ENCODE assay signal across 8 cellular contexts in the genomic region with DNA sequence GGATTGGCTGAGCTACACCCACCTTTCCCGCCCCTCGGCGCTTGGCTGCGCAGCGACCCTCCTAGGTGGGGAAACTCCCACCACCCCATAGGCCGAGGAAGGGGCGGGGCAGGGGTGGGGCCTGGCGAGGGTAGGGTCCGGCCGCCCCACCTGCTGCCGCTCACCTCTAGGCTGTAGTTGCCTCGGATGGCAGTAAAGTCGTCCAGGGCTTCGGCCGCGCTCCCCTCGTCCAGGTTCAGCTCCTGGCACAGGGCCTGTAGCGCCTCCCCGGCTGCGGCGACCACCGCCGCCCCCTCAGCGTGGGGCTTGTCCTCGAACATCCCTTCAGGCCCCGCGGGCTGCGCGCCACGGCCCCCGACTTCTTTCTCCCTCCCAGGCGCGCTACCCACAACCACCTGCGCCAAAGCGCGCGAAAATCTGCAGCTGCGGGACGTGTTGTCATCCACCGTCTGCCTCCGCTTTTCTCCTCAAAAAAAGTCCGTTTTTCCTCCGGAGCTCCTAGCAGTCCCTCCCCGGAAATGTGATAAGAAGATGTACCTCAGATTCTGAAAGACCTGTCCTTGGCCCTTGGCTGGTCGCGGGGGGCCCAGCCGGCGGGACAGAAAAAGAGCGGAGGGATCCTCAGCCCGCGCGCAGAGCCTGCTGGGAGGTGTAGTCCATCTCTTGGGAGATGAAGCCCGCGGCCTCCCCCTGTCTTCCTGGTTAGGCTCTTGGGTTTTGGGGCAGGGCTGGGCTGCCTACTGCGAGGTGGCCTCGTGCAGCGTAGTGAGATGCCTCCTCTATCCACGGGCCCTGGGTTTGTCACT. TPM values are rescaled to one million over a fixed set of nuclear protein-coding genes. Genes with fewer than 3 reads are reported as not detected.
A peak's percentile ranks its signal among the peaks of the same experiment; 100 is the strongest.
DNase-seq lines count a peak whose midpoint lies in the region; ATAC-seq and TF ChIP-seq lines count a peak whose summit lies in the region.

Gene RBL1, minus strand, starts transcription at position 389 of the 806 bp plus-strand sequence. Its CDS starts 69 bp downstream, at position 320.

- CTCF ChIA-PET in GM10248 (lab: Yijun Ruan, JAX): interaction anchor here (0.9 to 2.2 kb wide), 10 partner anchors 11 to 113 kb away, joined by 3 to 8 read pairs (median 4); partner anchors contain the start of genes MROH8 and RPN2

- H4K12ac ChIP-seq in trophoblast cell (ENCODE audit: low read depth, low read length): peak within 1 kb of the TSS; percentile 82

- H3K79me2 ChIP-seq in trophoblast cell (ENCODE audit: control insufficient read depth, insufficient read depth, low read length, poor library complexity): peaks cover 4% of the 10 kb centered on the region

- peak within 1 kb of the TSS; percentile 66 for H3K9ac ChIP-seq in trophoblast cell (ENCODE audit: low read length)

- DNase-seq in GM10248 (ENCODE audit: extremely low spot score) (peak; percentile 87), NCI-H128 (lab: John Stamatoyannopoulos, UW; ENCODE audit: unreplicated experiment) (peak; percentile 91), SW 1271 (lab: John Stamatoyannopoulos, UW) (peak; percentile 90 to 96), cardiac septum (ENCODE audit: low spot score) (peak; percentile 89), trophoblast cell (peak; percentile 37 to 80), transverse colon (peak; percentile 85)
- peak; percentile 72 for DNase-seq in activated naive CD8-positive, alpha-beta T cell treated with anti-CD3 and anti-CD28 coated beads, Interleukin-2, amount 50 U/mL, for 16 hours (ENCODE audit: low read depth, low spot score)

- H3K36me3 ChIP-seq in trophoblast cell (ENCODE audit: control insufficient read depth in 1 of 2, insufficient read depth in 2 of 2, low read length in 2 of 2) (peaks cover 0 to 3% of the 10 kb centered on the region in 2 experiments), transverse colon (no peaks in the 10 kb centered on the region)

- in situ Hi-C loops in transverse colon (cut with MboI; ENCODE audit: low pct_ligation_motif_present in 1 of 4, low pct_unique_long_range_greater_than_20kb in 1 of 4, low sequenced_read_pairs in 3 of 4): no loop called here

- no peaks in the 10 kb centered on the region for H3K27me3 ChIP-seq in trophoblast cell (ENCODE audit: insufficient read depth, low read length)
- no peaks in the 10 kb centered on the region for H3K27me3 ChIP-seq in transverse colon

- H3K4me3 ChIP-seq in trophoblast cell (ENCODE audit: low read depth, low read length) (peak within 1 kb of the TSS; percentile 78), transverse colon (peak within 1 kb of the TSS; percentile 58 to 82 (median 68))

- H3K27ac ChIP-seq in trophoblast cell (ENCODE audit: low read depth, low read length) (no peak within 1 kb of the TSS), transverse colon (peak within 1 kb of the TSS; percentile 72 to 86 (median 76))

- H2AFZ ChIP-seq in trophoblast cell (ENCODE audit: insufficient read depth, low read length, poor library complexity): peak within 1 kb of the TSS; percentile 46

- H4K8ac ChIP-seq in trophoblast cell (ENCODE audit: low read depth, low read length): peak within 1 kb of the TSS; percentile 75

- POLR2A ChIA-PET in GM10248 (lab: Yijun Ruan, JAX): interaction anchor here (0.5 to 0.6 kb wide), 3 partner anchors 16 to 45 kb away, joined by 3 to 5 read pairs (median 3); no protein-coding TSS in a partner anchor

- H2AK5ac ChIP-seq in trophoblast cell (ENCODE audit: low read length): no peak within 1 kb of the TSS

- H2BK12ac ChIP-seq in trophoblast cell (ENCODE audit: low read length): no peak within 1 kb of the TSS

- WGBS in trophoblast cell (ENCODE audit: extremely low coverage, insufficient coverage, insufficient read length): no CpG with 5 or more reads among the region's 58 CpGs
- 0 to 1% methylated on average over 3 to 38 of the region's 58 CpGs for WGBS in transverse colon (ENCODE audit: low coverage in 1 of 2), 2 donors

- H4K91ac ChIP-seq in trophoblast cell (ENCODE audit: low read depth, low read length): peak within 1 kb of the TSS; percentile 69

- TF ChIP-seq EP300 in transverse colon (IDR thresholded peaks at IDR 0.05; ENCODE audit: low read depth): no peak

- peak within 1 kb of the TSS; percentile 1 for H3K4ac ChIP-seq in trophoblast cell (ENCODE audit: low read depth, low read length)

- H2BK120ac ChIP-seq in trophoblast cell (ENCODE audit: insufficient read depth, low read length, poor library complexity): peak within 1 kb of the TSS; percentile 43

- intact Hi-C loops in cardiac septum (cut with DNase I): loop anchor here (10.0 kb wide), 1 partner anchor 141 kb away; the partner anchor contains the start of gene SAMHD1
- intact Hi-C loops in transverse colon (cut with DNase I; ENCODE audit: low total_unique reads): no loop called here

- TF ChIP-seq POLR2A in transverse colon (IDR thresholded peaks at IDR 0.05): peak; percentile 51

- peak within 1 kb of the TSS; percentile 64 for H3K4me2 ChIP-seq in trophoblast cell (ENCODE audit: low read length)

- peak within 1 kb of the TSS; percentile 74 for H2BK5ac ChIP-seq in trophoblast cell (ENCODE audit: low read depth, low read length, poor library complexity)

- TF ChIP-seq CTCF in GM10248 (IDR thresholded peaks at IDR 0.05; ENCODE audit: control extremely low read depth, extremely low read depth, low read depth, missing control alignments) (peak; percentile 17), transverse colon (IDR thresholded peaks at IDR 0.05) (peak in 2 of 5 experiments; percentile 12 to 18)

- H3K79me1 ChIP-seq in trophoblast cell (ENCODE audit: low read length): peaks cover 6% of the 10 kb centered on the region

- H3K4me1 ChIP-seq in trophoblast cell (ENCODE audit: control insufficient read depth in 1 of 2, insufficient read depth in 2 of 2, low read length in 2 of 2) (peaks cover 3 to 5% of the 10 kb centered on the region in 2 experiments), transverse colon (peaks cover 6 to 16% (median 10%) of the 10 kb centered on the region in 4 donors)

- no peaks in the 10 kb centered on the region for H3K9me3 ChIP-seq in trophoblast cell (ENCODE audit: insufficient read depth, low read depth, low read length)
- no peaks in the 10 kb centered on the region for H3K9me3 ChIP-seq in transverse colon

- peak within 1 kb of the TSS; percentile 86 for H3K14ac ChIP-seq in trophoblast cell (ENCODE audit: low read length)

- no peak within 1 kb of the TSS for H3K23ac ChIP-seq in trophoblast cell (ENCODE audit: low read length)

- H3K18ac ChIP-seq in trophoblast cell (ENCODE audit: low read length): peak within 1 kb of the TSS; percentile 81

- peak; percentile 77 for ATAC-seq in HG02642 (IDR thresholded peaks at IDR 0.05; ENCODE audit: poor library complexity, unreplicated experiment)

RNA-seq across cellular contexts. Expression of gene RBL1, which starts in this region (rescaled TPM):
- total RNA-seq in cardiac septum (2.6 TPM), transverse colon (10 to 100 TPM in 1 of 4 donors, 1 to 10 TPM in 3; 1.5 to 11.6 (median 4.9) TPM)
- polyA plus RNA-seq in trophoblast cell (2013): 3.1 and 3.8 TPM in 2 replicates
